8 cellular contexts compared by ENCODE assay signal in the genomic region with DNA sequence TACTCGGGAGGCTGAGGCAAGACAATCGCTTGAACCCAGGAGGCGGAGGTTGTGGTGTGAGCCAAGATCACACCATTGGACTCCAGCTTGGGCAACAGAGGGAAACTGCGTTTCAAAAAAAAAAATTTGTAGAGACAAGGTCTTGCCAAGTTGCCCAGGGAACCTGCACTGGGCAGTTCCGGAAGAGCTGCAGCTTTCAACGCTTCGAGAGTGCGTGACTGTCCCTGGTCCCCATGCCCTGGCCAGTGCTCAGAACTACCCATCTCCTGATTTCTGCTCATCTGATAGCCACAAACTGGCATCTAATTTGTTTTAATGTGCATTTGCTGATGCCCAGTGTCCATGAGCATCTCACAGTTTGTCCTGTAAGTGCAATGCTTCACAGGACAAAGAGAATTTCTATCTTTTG. TPM values are rescaled to one million over a fixed set of nuclear protein-coding genes. Genes with fewer than 3 reads are reported as not detected.
DNase-seq lines count a peak whose midpoint lies in the region; ATAC-seq, FAIRE-seq and TF ChIP-seq lines count a peak whose summit lies in the region.

No MANE protein-coding gene starts in this region.

- H3K36me3 ChIP-seq in astrocyte (ENCODE audit: insufficient read depth, low read length) (peaks cover 31% of the 10 kb centered on the region), upper lobe of left lung (peaks cover 8 to 41% (median 24%) of the 10 kb centered on the region in 4 donors), testis (ENCODE audit: low read depth, missing control alignments) (no peaks in the 10 kb centered on the region)

- H3K9me3 Mint-ChIP-seq in IgD-negative memory B cell = no peaks in the 10 kb centered on the region
- H3K9me3 Mint-ChIP-seq in astrocyte (ENCODE audit: unreplicated experiment) = no peaks in the 10 kb centered on the region

- H3K79me2 ChIP-seq in astrocyte (ENCODE audit: insufficient read depth, low read length) = peaks cover 51% of the 10 kb centered on the region

- H3K27ac Mint-ChIP-seq in IgD-negative memory B cell = peak overlapping the region; percentile 2 to 99 (median 31)
- H3K27ac Mint-ChIP-seq in astrocyte (ENCODE audit: unreplicated experiment) = peak overlapping the region; percentile 95

- FAIRE-seq in astrocyte (lab: Jason Lieb, UNC) = no peak

- CTCF ChIA-PET in AG04449 (lab: Yijun Ruan, JAX) = interaction anchor here (1.3 to 1.6 kb wide), 2 partner anchors 93 to 256 kb away, joined by 5 to 6 read pairs; no protein-coding TSS in a partner anchor

- no peak overlapping the region for H3K27ac ChIP-seq in astrocyte (ENCODE audit: low read depth, low read length)
- peak overlapping the region in 2 of 4 donors; percentile 17 to 98 for H3K27ac ChIP-seq in upper lobe of left lung
- H3K27ac ChIP-seq in testis = no peak overlapping the region

- H3K4me1 Mint-ChIP-seq in IgD-negative memory B cell (peaks cover 25 to 32% (median 27%) of the 10 kb centered on the region in 3 donors), astrocyte (ENCODE audit: low read depth, unreplicated experiment) (peaks cover 2% of the 10 kb centered on the region)

- H3K4me3 ChIP-seq in AG04449 (ENCODE audit: low read depth, low read length) (peak overlapping the region; percentile 96), astrocyte (ENCODE audit: insufficient read depth, low read depth, low read length) (peak overlapping the region; percentile 98), upper lobe of left lung (peak overlapping the region in 3 of 4 donors; percentile 78 to 92 (median 85)), testis (peak overlapping the region in 1 of 2 donors; percentile 96)

- ATAC-seq in upper lobe of left lung (ENCODE audit: low FRiP score in 2 of 2) = no peak

- peaks cover 6% of the 10 kb centered on the region for H3K4me1 ChIP-seq in astrocyte (ENCODE audit: insufficient read depth, low read length)
- peaks cover 17 to 38% (median 23%) of the 10 kb centered on the region in 4 donors for H3K4me1 ChIP-seq in upper lobe of left lung
- peaks cover 12% of the 10 kb centered on the region for H3K4me1 ChIP-seq in testis

- intact Hi-C loops in testis (cut with DNase I; ENCODE audit: low total_unique reads) = no loop called here

- POLR2A ChIA-PET in AG04449 (lab: Yijun Ruan, JAX) = interaction anchor here (1.1 to 2.1 kb wide), 6 partner anchors 9 to 270 kb away, joined by 3 to 9 read pairs (median 4); partner anchors contain the start of genes BAHCC1, NDUFAF8 and TEPSIN

- H3K9me3 ChIP-seq in astrocyte (ENCODE audit: insufficient read depth, low read depth, low read length) (no peaks in the 10 kb centered on the region), upper lobe of left lung (no peaks in the 10 kb centered on the region), testis (no peaks in the 10 kb centered on the region)

- H4K20me1 ChIP-seq in astrocyte (ENCODE audit: insufficient read depth, low read length) = peaks cover 52% of the 10 kb centered on the region

- no peak for TF ChIP-seq CTCF in AG04449 (IDR thresholded peaks at IDR 0.05; ENCODE audit: insufficient read depth, low read length, missing control alignments)
- no peak for TF ChIP-seq CTCF in astrocyte (IDR thresholded peaks at IDR 0.05; ENCODE audit: insufficient read depth, low read depth, low read length)
- no peak for TF ChIP-seq CTCF in upper lobe of left lung (IDR thresholded peaks at IDR 0.05)
- no peak for TF ChIP-seq CTCF in testis (IDR thresholded peaks at IDR 0.05)

- H3K4me2 ChIP-seq in astrocyte (ENCODE audit: low read length) = peak overlapping the region; percentile 98

- H3K36me3 Mint-ChIP-seq in IgD-negative memory B cell = peaks cover 26% of the 10 kb centered on the region
- peaks cover 40% of the 10 kb centered on the region for H3K36me3 Mint-ChIP-seq in astrocyte (ENCODE audit: low read depth, unreplicated experiment)

- H2AFZ ChIP-seq in astrocyte (ENCODE audit: low read depth, low read length) = no peak overlapping the region

- peak overlapping the region; percentile 88 for H3K9ac ChIP-seq in astrocyte (ENCODE audit: low read length)

- H3K27me3 ChIP-seq in astrocyte (ENCODE audit: insufficient read depth, low read length) (no peaks in the 10 kb centered on the region), upper lobe of left lung (no peaks in the 10 kb centered on the region), testis (no peaks in the 10 kb centered on the region)

- TF ChIP-seq POLR2A in upper lobe of left lung (IDR thresholded peaks at IDR 0.05) (no peak), testis (IDR thresholded peaks at IDR 0.05) (no peak)

- DNase-seq in AG04449 (ENCODE audit: low read depth, low spot score) = no peak
- DNase-seq in astrocyte (ENCODE audit: low read depth) = no peak
- peak; percentile 41 for DNase-seq in left kidney (ENCODE audit: low read depth, low spot score)
- DNase-seq in upper lobe of left lung = no peak
- no peak for DNase-seq in SHP77 treated with DMSO at 0.1 percent for 48 hours (lab: John Stamatoyannopoulos, UW)
- no peak for DNase-seq in testis
- DNase-seq in effector CD4-positive, alpha-beta T cell = no peak

- H3K4me3 Mint-ChIP-seq in IgD-negative memory B cell = peak overlapping the region in 3 of 4 donors; percentile 95 to 99 (median 99)
- H3K4me3 Mint-ChIP-seq in astrocyte (ENCODE audit: unreplicated experiment) = peak overlapping the region; percentile 95

- H3K27me3 Mint-ChIP-seq in IgD-negative memory B cell (no peaks in the 10 kb centered on the region), astrocyte (ENCODE audit: low read depth, unreplicated experiment) (no peaks in the 10 kb centered on the region)

- no peak for TF ChIP-seq EP300 in upper lobe of left lung (IDR thresholded peaks at IDR 0.05)

- WGBS in upper lobe of left lung, 2 donors = 53 to 64% methylated on average over 8 of the region's 8 CpGs
- WGBS in testis, 2 donors = 63 to 72% methylated on average over 7 to 8 of the region's 8 CpGs

RNA-seq across cellular contexts. Expression of gene ACTG1, which starts 4.0 kb away (rescaled TPM):
- polyA plus RNA-seq in IgD-negative memory B cell = 1,302 TPM
- total RNA-seq in astrocyte = 7,049 and 7,369 TPM in 2 replicates
- total RNA-seq in upper lobe of left lung = 1,000 to 10,000 TPM in 5 of 6 donors, 100 to 1,000 TPM in 1; 902 to 3,864 (median 2,097) TPM
- total RNA-seq in testis = 1,000 to 10,000 TPM; 1,790 to 2,057 TPM
- polyA plus RNA-seq in testis (ENCODE audit: insufficient read depth, low read depth, low replicate concordance) = 1,571 TPM

RNA-seq across cellular contexts. Expression of gene FSCN2, which starts 19.5 kb away (rescaled TPM):
- polyA plus RNA-seq in IgD-negative memory B cell = 0.83 TPM
- total RNA-seq in astrocyte = 5.6 and 8.0 TPM in 2 replicates
- total RNA-seq in upper lobe of left lung = 10 to 100 TPM in 1 of 6 donors, 1 to 10 TPM in 5; 2.7 to 37.7 (median 3.9) TPM
- total RNA-seq in testis = 1 to 10 TPM; 3.5 to 4.0 TPM
- 0.37 TPM for polyA plus RNA-seq in testis (ENCODE audit: insufficient read depth, low read depth, low replicate concordance)

RNA-seq across cellular contexts. Expression of gene FAAP100, which starts 43.5 kb away (rescaled TPM):
- 25.6 TPM for polyA plus RNA-seq in IgD-negative memory B cell
- 35.8 and 38.9 TPM in 2 replicates for total RNA-seq in astrocyte
- 10 to 100 TPM; 22.0 to 70.2 (median 32.5) TPM for total RNA-seq in upper lobe of left lung
- total RNA-seq in testis = 10 to 100 TPM; 42.6 to 45.8 TPM
- polyA plus RNA-seq in testis (ENCODE audit: insufficient read depth, low read depth, low replicate concordance) = 17.6 TPM
